25 cellular contexts compared by ENCODE assay signal in the genomic region with DNA sequence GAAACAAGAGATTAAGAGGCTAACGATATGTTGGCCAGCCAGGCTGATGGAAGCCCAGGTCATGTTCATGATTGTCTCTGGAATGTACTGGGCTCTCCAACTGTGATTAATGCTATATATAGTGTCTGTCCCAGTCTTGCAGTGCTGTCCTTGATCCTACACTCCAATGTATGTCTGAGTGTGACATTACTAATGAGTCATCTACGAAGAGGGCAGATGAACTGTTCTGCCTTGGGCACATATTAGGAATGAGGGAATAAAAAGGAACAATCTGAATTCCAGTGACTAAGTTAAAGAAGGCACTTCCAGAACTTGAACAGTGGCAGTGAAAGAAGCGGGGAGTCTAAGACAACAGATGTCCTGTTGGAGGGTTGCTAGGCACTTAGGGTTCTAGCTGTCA.
"Had no signal": no experiment of that assay in that cellular context is flagged by ENCODE, and none has a peak within 500 bp of the region (broad histone marks: within the 10 kb centered on the region; RNA-seq: fewer than 3 reads in every experiment).

No MANE protein-coding gene starts in this region.

- FAIRE-seq: bronchial epithelial cell, endometrium, kidney, TTC549, urothelium cell line had no signal

- H3K36me3 ChIP-seq: colonic mucosa, right atrium auricular region, spleen, transverse colon had no signal

- H3K4me1 ChIP-seq: colonic mucosa, right atrium auricular region, spleen had no signal

- H3K27me3 ChIP-seq: colonic mucosa, right atrium auricular region, spleen, transverse colon had no signal

- H3K27ac ChIP-seq: colonic mucosa, right atrium auricular region, spleen, transverse colon, VCaP had no signal

- H3K9me3 ChIP-seq: colonic mucosa, right atrium auricular region, spleen, transverse colon had no signal

- H3K4me3 ChIP-seq: colonic mucosa, right atrium auricular region, spleen, transverse colon had no signal

- DNase-seq: activated CD4-positive, alpha-beta T cell treated with anti-CD3 and anti-CD28 coated beads for 4 hours; activated CD4-positive, alpha-beta T cell treated with anti-CD3 and anti-CD28 coated beads, Interleukin-2, amount 50 U/mL, for 4 hours; activated naive CD4-positive, alpha-beta T cell; activated T-cell treated with anti-CD3 and anti-CD28 coated beads for 4 hours; activated T-cell treated with anti-CD3 and anti-CD28 coated beads, Interleukin-2, amount 50 U/mL, for 72 hours; anterior cingulate cortex; colonic mucosa; effector CD8-positive, alpha-beta T cell; head of caudate nucleus; hippocampal formation; kidney; left colon; midbrain; naive thymus-derived CD4-positive, alpha-beta T cell; spleen; stimulated activated naive CD4-positive, alpha-beta T cell treated with Interleukin-2 at 50 U/mL for 16 hours; T-helper 9 cell; transverse colon had no signal

- ATAC-seq: activated naive CD4-positive, alpha-beta T cell treated with anti-CD3 and anti-CD28 coated beads, Interleukin-2, amount 50 U/mL, for 72 hours; activated T-cell treated with anti-CD3 and anti-CD28 coated beads, Interleukin-2, amount 50 U/mL, for 72 hours; left colon; naive thymus-derived CD4-positive, alpha-beta T cell had no signal
